35 cellular contexts compared by ENCODE assay signal in genomic region chr14:75413013-75413412, GRCh38.
"Had no signal": no experiment of that assay in that cellular context is flagged by ENCODE, and none has a peak within 500 bp of the region (broad histone marks: within the 10 kb centered on the region; RNA-seq: fewer than 3 reads in every experiment).

No MANE protein-coding gene starts in this region.

- H3K4me3 Mint-ChIP-seq: activated B cell treated with CpG ODN at 0.5 μM for 24 hours; activated CD4-positive, alpha-beta memory T cell treated with anti-CD3 and anti-CD28 coated beads, Interleukin-2, amount 10 ng/mL, durations not matched to agents 7 days and 5 days; activated CD4-positive, alpha-beta T cell treated with anti-CD3 and anti-CD28 coated beads, Interleukin-2, amount 10 ng/mL, durations not matched to agents 7 days and 5 days; activated CD8-positive, alpha-beta memory T cell treated with anti-CD3 and anti-CD28 coated beads, Interleukin-2, amount 10 ng/mL, durations not matched to agents 7 days and 5 days; activated CD8-positive, alpha-beta T cell treated with anti-CD3 and anti-CD28 coated beads, Interleukin-2, amount 10 ng/mL, durations not matched to agents 7 days and 5 days; activated naive CD4-positive, alpha-beta T cell treated with anti-CD3 and anti-CD28 coated beads, Interleukin-2, amount 10 ng/mL, durations not matched to agents 7 days and 5 days; activated naive CD4-positive, alpha-beta T cell treated with anti-CD3 and anti-CD28 coated beads, Interleukin-2, amount 50 U/mL, for 24 hours; activated naive CD8-positive, alpha-beta T cell; activated naive CD8-positive, alpha-beta T cell treated with anti-CD3 and anti-CD28 coated beads, Interleukin-2, amount 10 ng/mL, durations not matched to agents 7 days and 5 days; activated naive CD8-positive, alpha-beta T cell treated with anti-CD3 and anti-CD28 coated beads, Interleukin-2, amount 50 U/mL, for 24 hours; activated T-cell treated with anti-CD3 and anti-CD28 coated beads, Interleukin-2, amount 50 U/mL, for 24 hours; brain; central memory CD8-positive, alpha-beta T cell; T-helper 1 cell treated with Interleukin-12 subunit alpha and Interleukin-12 subunit beta and Interleukin-4 antibody, amounts not matched to agents 30 μg/mL and 1 μg/mL, for 36 hours; T-helper 2 cell treated with Interferon-gamma antibody and Interleukin-4, amounts not matched to agents 5 μg/mL and 100 μg/mL, for 36 hours had no signal

- H3K27ac ChIP-seq: ascending aorta, cardiac muscle cell, VCaP had no signal

- H3K4me1 ChIP-seq: ascending aorta had no signal

- H3K27me3 Mint-ChIP-seq: activated B cell treated with CpG ODN at 0.5 μM for 24 hours; activated CD4-positive, alpha-beta T cell treated with anti-CD3 and anti-CD28 coated beads, Interleukin-2, amount 10 ng/mL, durations not matched to agents 7 days and 5 days; activated naive CD4-positive, alpha-beta T cell treated with anti-CD3 and anti-CD28 coated beads, Interleukin-2, amount 50 U/mL, for 24 hours; activated naive CD8-positive, alpha-beta T cell; activated naive CD8-positive, alpha-beta T cell treated with anti-CD3 and anti-CD28 coated beads, Interleukin-2, amount 50 U/mL, for 24 hours; activated T-cell treated with anti-CD3 and anti-CD28 coated beads, Interleukin-2, amount 50 U/mL, for 24 hours; central memory CD8-positive, alpha-beta T cell had no signal

- H3K27ac Mint-ChIP-seq: activated B cell treated with CpG ODN at 0.5 μM for 24 hours; activated CD4-positive, alpha-beta memory T cell treated with anti-CD3 and anti-CD28 coated beads, Interleukin-2, amount 10 ng/mL, durations not matched to agents 7 days and 5 days; activated CD4-positive, alpha-beta T cell treated with anti-CD3 and anti-CD28 coated beads, Interleukin-2, amount 10 ng/mL, durations not matched to agents 7 days and 5 days; activated CD8-positive, alpha-beta memory T cell treated with anti-CD3 and anti-CD28 coated beads, Interleukin-2, amount 10 ng/mL, durations not matched to agents 7 days and 5 days; activated CD8-positive, alpha-beta T cell treated with anti-CD3 and anti-CD28 coated beads, Interleukin-2, amount 10 ng/mL, durations not matched to agents 7 days and 5 days; activated naive CD4-positive, alpha-beta T cell treated with anti-CD3 and anti-CD28 coated beads, Interleukin-2, amount 10 ng/mL, durations not matched to agents 7 days and 5 days; activated naive CD4-positive, alpha-beta T cell treated with anti-CD3 and anti-CD28 coated beads, Interleukin-2, amount 50 U/mL, for 24 hours; activated naive CD8-positive, alpha-beta T cell; activated naive CD8-positive, alpha-beta T cell treated with anti-CD3 and anti-CD28 coated beads, Interleukin-2, amount 10 ng/mL, durations not matched to agents 7 days and 5 days; activated naive CD8-positive, alpha-beta T cell treated with anti-CD3 and anti-CD28 coated beads, Interleukin-2, amount 50 U/mL, for 24 hours; activated T-cell treated with anti-CD3 and anti-CD28 coated beads, Interleukin-2, amount 50 U/mL, for 24 hours; activated T-helper 2 cell treated with anti-CD3 and anti-CD28 coated beads, Interferon-gamma antibody, Interleukin-2, Interleukin-4, amounts not matched to agents 10 μg/mL and 5 μg/mL and 100 μg/mL, durations not matched to agents 14 hours and 24 hours and 36 hours; T-helper 1 cell treated with Interleukin-12 subunit alpha and Interleukin-12 subunit beta and Interleukin-4 antibody, amounts not matched to agents 30 μg/mL and 1 μg/mL, for 36 hours; T-helper 2 cell treated with Interferon-gamma antibody and Interleukin-4, amounts not matched to agents 5 μg/mL and 100 μg/mL, for 36 hours had no signal

- H3K4me1 Mint-ChIP-seq: activated CD4-positive, alpha-beta memory T cell treated with anti-CD3 and anti-CD28 coated beads, Interleukin-2, amount 10 ng/mL, durations not matched to agents 7 days and 5 days; activated CD4-positive, alpha-beta T cell treated with anti-CD3 and anti-CD28 coated beads, Interleukin-2, amount 10 ng/mL, durations not matched to agents 7 days and 5 days; activated CD8-positive, alpha-beta memory T cell treated with anti-CD3 and anti-CD28 coated beads, Interleukin-2, amount 10 ng/mL, durations not matched to agents 7 days and 5 days; activated naive CD4-positive, alpha-beta T cell treated with anti-CD3 and anti-CD28 coated beads, Interleukin-2, amount 50 U/mL, for 24 hours; activated naive CD8-positive, alpha-beta T cell treated with anti-CD3 and anti-CD28 coated beads, Interleukin-2, amount 50 U/mL, for 24 hours; central memory CD8-positive, alpha-beta T cell had no signal

- H3K9me3 ChIP-seq: ascending aorta had no signal

- H3K4me3 ChIP-seq: ascending aorta, cardiac muscle cell had no signal

- H3K36me3 ChIP-seq: ascending aorta, cardiac muscle cell had no signal

- H3K9me3 Mint-ChIP-seq: activated B cell treated with CpG ODN at 0.5 μM for 24 hours; activated CD4-positive, alpha-beta memory T cell treated with anti-CD3 and anti-CD28 coated beads, Interleukin-2, amount 10 ng/mL, durations not matched to agents 7 days and 5 days; activated CD4-positive, alpha-beta T cell treated with anti-CD3 and anti-CD28 coated beads, Interleukin-2, amount 10 ng/mL, durations not matched to agents 7 days and 5 days; activated naive CD4-positive, alpha-beta T cell treated with anti-CD3 and anti-CD28 coated beads, Interleukin-2, amount 10 ng/mL, durations not matched to agents 7 days and 5 days; activated naive CD4-positive, alpha-beta T cell treated with anti-CD3 and anti-CD28 coated beads, Interleukin-2, amount 50 U/mL, for 24 hours; activated naive CD8-positive, alpha-beta T cell treated with anti-CD3 and anti-CD28 coated beads, Interleukin-2, amount 10 ng/mL, durations not matched to agents 7 days and 5 days; activated naive CD8-positive, alpha-beta T cell treated with anti-CD3 and anti-CD28 coated beads, Interleukin-2, amount 50 U/mL, for 24 hours; activated T-cell treated with anti-CD3 and anti-CD28 coated beads, Interleukin-2, amount 50 U/mL, for 24 hours; activated T-helper 2 cell treated with anti-CD3 and anti-CD28 coated beads, Interferon-gamma antibody, Interleukin-2, Interleukin-4, amounts not matched to agents 10 μg/mL and 5 μg/mL and 100 μg/mL, durations not matched to agents 14 hours and 24 hours and 36 hours; central memory CD8-positive, alpha-beta T cell; T-helper 1 cell treated with Interleukin-12 subunit alpha and Interleukin-12 subunit beta and Interleukin-4 antibody, amounts not matched to agents 30 μg/mL and 1 μg/mL, for 36 hours; T-helper 2 cell treated with Interferon-gamma antibody and Interleukin-4, amounts not matched to agents 5 μg/mL and 100 μg/mL, for 36 hours had no signal

- ATAC-seq: activated CD8-positive, alpha-beta memory T cell treated with anti-CD3 and anti-CD28 coated beads, Interleukin-2, amount 10 ng/mL, durations not matched to agents 7 days and 5 days; activated CD8-positive, alpha-beta T cell treated with anti-CD3 and anti-CD28 coated beads, Interleukin-2, amount 10 ng/mL, durations not matched to agents 7 days and 5 days; activated naive CD8-positive, alpha-beta T cell treated with anti-CD3 and anti-CD28 coated beads, Interleukin-2, amount 50 U/mL, for 24 hours had no signal

- DNase-seq: activated B cell treated with CpG ODN at 0.5 μM for 24 hours; activated CD4-positive, alpha-beta memory T cell treated with anti-CD3 and anti-CD28 coated beads, Interleukin-2, amount 10 ng/mL, durations not matched to agents 7 days and 5 days; activated CD4-positive, alpha-beta T cell treated with anti-CD3 and anti-CD28 coated beads for 48 hours; activated CD4-positive, alpha-beta T cell treated with anti-CD3 and anti-CD28 coated beads, Interleukin-2, amount 10 ng/mL, durations not matched to agents 7 days and 5 days; activated CD4-positive, alpha-beta T cell treated with anti-CD3 and anti-CD28 coated beads, Interleukin-2, amount 50 U/mL, for 48 hours; activated CD4-positive, CD25-positive, alpha-beta regulatory T cell treated with anti-CD3 and anti-CD28 coated beads, Interleukin-2, amount 50 U/mL, for 72 hours; activated CD8-positive, alpha-beta memory T cell treated with anti-CD3 and anti-CD28 coated beads for 24 hours; activated CD8-positive, alpha-beta memory T cell treated with anti-CD3 and anti-CD28 coated beads, Interleukin-2, amount 10 ng/mL, durations not matched to agents 7 days and 5 days; activated CD8-positive, alpha-beta memory T cell treated with anti-CD3 and anti-CD28 coated beads, Interleukin-2, amount 50 U/mL, for 48 hours; activated CD8-positive, alpha-beta T cell treated with anti-CD3 and anti-CD28 coated beads, Interleukin-2, amount 10 ng/mL, durations not matched to agents 7 days and 5 days; activated effector memory CD4-positive, alpha-beta T cell treated with Interleukin-2 at 50 U/mL for 16 hours; activated gamma-delta T cell; activated naive CD4-positive, alpha-beta T cell treated with anti-CD3 and anti-CD28 coated beads, Interleukin-2, amount 10 ng/mL, durations not matched to agents 7 days and 5 days; activated naive CD4-positive, alpha-beta T cell treated with Interleukin-2 at 50 U/mL for 16 hours; activated naive CD8-positive, alpha-beta T cell treated with anti-CD3 and anti-CD28 coated beads, Interleukin-2, amount 10 ng/mL, durations not matched to agents 7 days and 5 days; activated naive CD8-positive, alpha-beta T cell treated with anti-CD3 and anti-CD28 coated beads, Interleukin-2, amount 50 U/mL, for 24 hours; activated T-cell treated with anti-CD3 and anti-CD28 coated beads, Interleukin-2, amount 50 U/mL, for 24 hours; activated T-cell treated with anti-CD3 and anti-CD28 coated beads, Interleukin-2, amount 50 U/mL, for 48 hours; amygdala; anterior cingulate cortex; caudate nucleus; cerebellar nuclear complex; T-helper 1 cell; T-helper 2 cell; T-helper 9 cell had no signal

- H3K27me3 ChIP-seq: ascending aorta, cardiac muscle cell had no signal
